Comparison of ENCODE assay signal across 3 cellular contexts in genomic region chr11:34317666-34318065, GRCh38.
TF ChIP-seq lines count a peak whose summit lies in the region.

No MANE protein-coding gene starts in this region.

TF ChIP-seq in GM23338, 12 proteins besides CTCF, POLR2A, EP300 and RAD21 (continues in another document):
- TF ChIP-seq EZH2phosphoT487 (IDR thresholded peaks at IDR 0.05; ENCODE audit: unreplicated experiment): no peak
- no peak for TF ChIP-seq ETS1 (IDR thresholded peaks at IDR 0.05)
- TF ChIP-seq ZNF462 (CRISPR knock-in tag; IDR thresholded peaks at IDR 0.05): no peak
- no peak for TF ChIP-seq EZH2 (IDR thresholded peaks at IDR 0.05; ENCODE audit: low read depth, unreplicated experiment)
- TF ChIP-seq STAT1 (IDR thresholded peaks at IDR 0.05; ENCODE audit: unreplicated experiment): no peak

TF ChIP-seq in K562, 482 proteins besides CTCF, POLR2A, EP300 and RAD21:
- TF ChIP-seq ARID4B (CRISPR knock-in tag; IDR thresholded peaks at IDR 0.05): no peak
- no peak for TF ChIP-seq FOXA3 (CRISPR knock-in tag; conservative IDR thresholded peaks at IDR 0.05 in 1 of 2, IDR thresholded peaks at IDR 0.05 in 1 of 2)
- TF ChIP-seq HNRNPK (IDR thresholded peaks at IDR 0.05; ENCODE audit: low read depth, low read length, poor library complexity, severe bottlenecking): peak; percentile 60
- no peak for TF ChIP-seq MAZ (CRISPR knock-in tag; conservative IDR thresholded peaks at IDR 0.05 in 1 of 2, IDR thresholded peaks at IDR 0.05 in 1 of 2)
- TF ChIP-seq HMGN3 (IDR thresholded peaks at IDR 0.05; ENCODE audit: borderline replicate concordance, extremely low read depth, insufficient read length, low read depth, low read length): no peak
- TF ChIP-seq ZNF436 (CRISPR knock-in tag; IDR thresholded peaks at IDR 0.05): no peak
- TF ChIP-seq ETV1 (tag; conservative IDR thresholded peaks at IDR 0.05; ENCODE audit: low read depth): no peak

TF ChIP-seq in liver, 16 proteins besides CTCF, POLR2A, EP300 and RAD21:
- TF ChIP-seq FOXA1 (IDR thresholded peaks at IDR 0.05): no peak
- no peak for TF ChIP-seq FOXA2 (IDR thresholded peaks at IDR 0.05)
- no peak for TF ChIP-seq HNF4A (conservative IDR thresholded peaks at IDR 0.05)
- no peak for TF ChIP-seq HNF4G (IDR thresholded peaks at IDR 0.05)
- TF ChIP-seq NR2F2 (IDR thresholded peaks at IDR 0.05): no peak
- no peak for TF ChIP-seq MAX (IDR thresholded peaks at IDR 0.05)
- TF ChIP-seq SP1 (IDR thresholded peaks at IDR 0.05): no peak
- no peak for TF ChIP-seq EGR1 (IDR thresholded peaks at IDR 0.05; ENCODE audit: low read depth in 2 of 2)
- TF ChIP-seq GABPA (IDR thresholded peaks at IDR 0.05 in 1 of 2, conservative IDR thresholded peaks at IDR 0.05 in 1 of 2): no peak
- no peak for TF ChIP-seq REST (IDR thresholded peaks at IDR 0.05)
- no peak for TF ChIP-seq ATF3 (IDR thresholded peaks at IDR 0.05)
- no peak for TF ChIP-seq YY1 (IDR thresholded peaks at IDR 0.05)
- TF ChIP-seq JUND (IDR thresholded peaks at IDR 0.05): no peak
- no peak for TF ChIP-seq TAF1 (conservative IDR thresholded peaks at IDR 0.05)
- TF ChIP-seq ZBTB33 (IDR thresholded peaks at IDR 0.05): no peak
- TF ChIP-seq RXRA (IDR thresholded peaks at IDR 0.05): no peak
TF ChIP-seq in liver: peak in this region for 0.
